17 cellular contexts compared by ENCODE assay signal in the genomic region with DNA sequence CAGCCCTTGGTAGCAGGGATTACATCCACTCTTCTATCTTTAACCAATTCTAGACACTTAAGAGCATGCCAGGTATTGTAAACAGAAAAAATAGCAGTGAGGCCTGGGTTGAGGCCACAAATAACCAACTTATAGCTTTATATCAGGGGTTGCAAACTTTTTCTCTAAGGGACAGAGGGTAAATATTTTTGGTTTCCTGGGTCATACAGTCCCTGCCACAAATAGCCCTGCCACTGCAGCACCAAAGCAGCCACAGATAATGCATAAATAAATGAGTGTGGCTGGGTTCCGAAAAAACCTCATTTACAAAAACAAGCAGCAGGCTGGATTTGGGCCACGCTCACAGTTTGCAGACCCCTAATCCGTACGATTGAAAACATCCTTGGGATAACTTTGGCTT. TPM values are rescaled to one million over a fixed set of nuclear protein-coding genes. Genes with fewer than 3 reads are reported as not detected.
DNase-seq lines count a peak whose midpoint lies in the region; ATAC-seq and TF ChIP-seq lines count a peak whose summit lies in the region.
"Had no signal": no experiment of that assay in that cellular context is flagged by ENCODE, and none has a peak within 500 bp of the region (broad histone marks: within the 10 kb centered on the region; RNA-seq: fewer than 3 reads in every experiment).

No MANE protein-coding gene starts in this region.

- H3K9me3 Mint-ChIP-seq in activated T-cell treated with anti-CD3 and anti-CD28 coated beads, Interleukin-2, amount 50 U/mL, for 72 hours, result no peaks in the 10 kb centered on the region
- H3K9me3 Mint-ChIP-seq in activated naive CD4-positive, alpha-beta T cell treated with anti-CD3 and anti-CD28 coated beads, Interleukin-2, amount 50 U/mL, for 72 hours, result no peaks in the 10 kb centered on the region
- H3K9me3 Mint-ChIP-seq in natural killer cell treated with Interleukin-12 subunit alpha and Interleukin-12 subunit beta and Interleukin-15 and Interleukin-18, amount 100 ng/mL, for 72 hours, result no peaks in the 10 kb centered on the region

- H3K4me1 Mint-ChIP-seq in activated T-cell treated with anti-CD3 and anti-CD28 coated beads, Interleukin-2, amount 50 U/mL, for 72 hours (ENCODE audit: low read depth), result peaks cover 72% of the 10 kb centered on the region
- peaks cover 37 to 49% of the 10 kb centered on the region in 2 donors for H3K4me1 Mint-ChIP-seq in natural killer cell treated with Interleukin-12 subunit alpha and Interleukin-12 subunit beta and Interleukin-15 and Interleukin-18, amount 100 ng/mL, for 72 hours (ENCODE audit: low read depth in 2 of 2)

- intact Hi-C loops in sciatic nerve (cut with DNase I), result no loop called here

- H3K27me3 Mint-ChIP-seq in activated T-cell treated with anti-CD3 and anti-CD28 coated beads, Interleukin-2, amount 50 U/mL, for 72 hours (ENCODE audit: low read depth), result no peaks in the 10 kb centered on the region
- H3K27me3 Mint-ChIP-seq in natural killer cell treated with Interleukin-12 subunit alpha and Interleukin-12 subunit beta and Interleukin-15 and Interleukin-18, amount 100 ng/mL, for 72 hours, result no peaks in the 10 kb centered on the region

- peak overlapping the region; percentile 82 to 85 for H3K4me3 Mint-ChIP-seq in activated T-cell treated with anti-CD3 and anti-CD28 coated beads, Interleukin-2, amount 50 U/mL, for 72 hours
- H3K4me3 Mint-ChIP-seq in natural killer cell treated with Interleukin-12 subunit alpha and Interleukin-12 subunit beta and Interleukin-15 and Interleukin-18, amount 100 ng/mL, for 72 hours, result peak overlapping the region; percentile 65

- no peak for ATAC-seq in activated T-cell treated with anti-CD3 and anti-CD28 coated beads, Interleukin-2, amount 50 U/mL, for 72 hours (replicated peaks in 1 of 2)
- no peak for ATAC-seq in activated naive CD4-positive, alpha-beta T cell treated with anti-CD3 and anti-CD28 coated beads, Interleukin-2, amount 50 U/mL, for 72 hours
- ATAC-seq in natural killer cell treated with Interleukin-12 subunit alpha and Interleukin-12 subunit beta and Interleukin-15 and Interleukin-18, amount 100 ng/mL, for 72 hours, result no peak
- ATAC-seq in sciatic nerve (no peak), SK-N-SH treated with all-trans-retinoic acid at 6 μM for 48 hours (no peak)

- H3K27ac Mint-ChIP-seq in activated T-cell treated with anti-CD3 and anti-CD28 coated beads, Interleukin-2, amount 50 U/mL, for 72 hours, result peak overlapping the region; percentile 93
- H3K27ac Mint-ChIP-seq in activated naive CD4-positive, alpha-beta T cell treated with anti-CD3 and anti-CD28 coated beads, Interleukin-2, amount 50 U/mL, for 72 hours, result peak overlapping the region; percentile 96 to 97
- H3K27ac Mint-ChIP-seq in natural killer cell treated with Interleukin-12 subunit alpha and Interleukin-12 subunit beta and Interleukin-15 and Interleukin-18, amount 100 ng/mL, for 72 hours, result peak overlapping the region; percentile 65 to 68

- peaks cover 19 to 69% of the 10 kb centered on the region in 2 donors for H3K36me3 Mint-ChIP-seq in activated T-cell treated with anti-CD3 and anti-CD28 coated beads, Interleukin-2, amount 50 U/mL, for 72 hours (ENCODE audit: insufficient read depth in 2 of 2)
- H3K36me3 Mint-ChIP-seq in activated naive CD4-positive, alpha-beta T cell treated with anti-CD3 and anti-CD28 coated beads, Interleukin-2, amount 50 U/mL, for 72 hours, result peaks cover 24 to 77% of the 10 kb centered on the region in 2 donors
- H3K36me3 Mint-ChIP-seq in natural killer cell treated with Interleukin-12 subunit alpha and Interleukin-12 subunit beta and Interleukin-15 and Interleukin-18, amount 100 ng/mL, for 72 hours, result peaks cover 28% of the 10 kb centered on the region

- DNase-seq in activated T-cell treated with anti-CD3 and anti-CD28 coated beads, Interleukin-2, amount 50 U/mL, for 72 hours, result no peak
- no peak for DNase-seq in activated T-cell treated with anti-CD3 and anti-CD28 coated beads, Interleukin-2, amount 50 U/mL, for 1 hour
- no peak for DNase-seq in activated naive CD4-positive, alpha-beta T cell treated with anti-CD3 and anti-CD28 coated beads, Interleukin-2, amount 50 U/mL, for 72 hours (ENCODE audit: low spot score in 2 of 2)
- no peak for DNase-seq in natural killer cell treated with Interleukin-12 subunit alpha and Interleukin-12 subunit beta and Interleukin-15 and Interleukin-18, amount 100 ng/mL, for 72 hours (ENCODE audit: low spot score)
- no peak for DNase-seq in sciatic nerve (ENCODE audit: low spot score)
- DNase-seq in mucosa of gallbladder (ENCODE audit: low spot score), result no peak
- DNase-seq: activated CD4-positive, CD25-positive, alpha-beta regulatory T cell; colonic mucosa; foreskin fibroblast; NCI-H1436 treated with DMSO at 0.1 percent for 48 hours; NCI-H82; nucleus accumbens; RPMI8226 had no signal

- peak overlapping the region; percentile 86 for H3K27ac ChIP-seq in KOPT-K1 (ENCODE audit: low read depth, low read length, poor library complexity, severe bottlenecking)
- H3K27ac ChIP-seq: ascending aorta, colonic mucosa, sigmoid colon had no signal

- H3K36me3 ChIP-seq in KOPT-K1 (ENCODE audit: insufficient read depth, low read length), result peaks cover 72% of the 10 kb centered on the region

- no peaks in the 10 kb centered on the region for H3K9me3 ChIP-seq in KOPT-K1 (ENCODE audit: insufficient read depth, low read length, poor library complexity, severe bottlenecking)
- H3K9me3 ChIP-seq: ascending aorta, colonic mucosa, sigmoid colon had no signal

TF ChIP-seq in SK-N-SH treated with all-trans-retinoic acid at 6 μM for 48 hours, 23 proteins besides CTCF, POLR2A, EP300 and RAD21:
- TF ChIP-seq PPARA (CRISPR knock-in tag; IDR thresholded peaks at IDR 0.05; ENCODE audit: borderline replicate concordance) (no peak), ESRRG (CRISPR knock-in tag; IDR thresholded peaks at IDR 0.05) (no peak), RARB (CRISPR knock-in tag; IDR thresholded peaks at IDR 0.05) (no peak), TCF4 (CRISPR knock-in tag; IDR thresholded peaks at IDR 0.05; ENCODE audit: borderline replicate concordance) (no peak), ZNF8 (CRISPR knock-in tag; IDR thresholded peaks at IDR 0.05) (no peak)
- TF ChIP-seq, protein P1, sequence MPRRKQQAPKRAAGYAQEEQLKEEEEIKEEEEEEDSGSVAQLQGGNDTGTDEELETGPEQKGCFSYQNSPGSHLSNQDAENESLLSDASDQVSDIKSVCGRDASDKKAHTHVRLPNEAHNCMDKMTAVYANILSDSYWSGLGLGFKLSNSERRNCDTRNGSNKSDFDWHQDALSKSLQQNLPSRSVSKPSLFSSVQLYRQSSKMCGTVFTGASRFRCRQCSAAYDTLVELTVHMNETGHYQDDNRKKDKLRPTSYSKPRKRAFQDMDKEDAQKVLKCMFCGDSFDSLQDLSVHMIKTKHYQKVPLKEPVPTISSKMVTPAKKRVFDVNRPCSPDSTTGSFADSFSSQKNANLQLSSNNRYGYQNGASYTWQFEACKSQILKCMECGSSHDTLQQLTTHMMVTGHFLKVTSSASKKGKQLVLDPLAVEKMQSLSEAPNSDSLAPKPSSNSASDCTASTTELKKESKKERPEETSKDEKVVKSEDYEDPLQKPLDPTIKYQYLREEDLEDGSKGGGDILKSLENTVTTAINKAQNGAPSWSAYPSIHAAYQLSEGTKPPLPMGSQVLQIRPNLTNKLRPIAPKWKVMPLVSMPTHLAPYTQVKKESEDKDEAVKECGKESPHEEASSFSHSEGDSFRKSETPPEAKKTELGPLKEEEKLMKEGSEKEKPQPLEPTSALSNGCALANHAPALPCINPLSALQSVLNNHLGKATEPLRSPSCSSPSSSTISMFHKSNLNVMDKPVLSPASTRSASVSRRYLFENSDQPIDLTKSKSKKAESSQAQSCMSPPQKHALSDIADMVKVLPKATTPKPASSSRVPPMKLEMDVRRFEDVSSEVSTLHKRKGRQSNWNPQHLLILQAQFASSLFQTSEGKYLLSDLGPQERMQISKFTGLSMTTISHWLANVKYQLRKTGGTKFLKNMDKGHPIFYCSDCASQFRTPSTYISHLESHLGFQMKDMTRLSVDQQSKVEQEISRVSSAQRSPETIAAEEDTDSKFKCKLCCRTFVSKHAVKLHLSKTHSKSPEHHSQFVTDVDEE (CRISPR knock-in tag; IDR thresholded peaks at IDR 0.05), result no peak
- TF ChIP-seq, protein P2, sequence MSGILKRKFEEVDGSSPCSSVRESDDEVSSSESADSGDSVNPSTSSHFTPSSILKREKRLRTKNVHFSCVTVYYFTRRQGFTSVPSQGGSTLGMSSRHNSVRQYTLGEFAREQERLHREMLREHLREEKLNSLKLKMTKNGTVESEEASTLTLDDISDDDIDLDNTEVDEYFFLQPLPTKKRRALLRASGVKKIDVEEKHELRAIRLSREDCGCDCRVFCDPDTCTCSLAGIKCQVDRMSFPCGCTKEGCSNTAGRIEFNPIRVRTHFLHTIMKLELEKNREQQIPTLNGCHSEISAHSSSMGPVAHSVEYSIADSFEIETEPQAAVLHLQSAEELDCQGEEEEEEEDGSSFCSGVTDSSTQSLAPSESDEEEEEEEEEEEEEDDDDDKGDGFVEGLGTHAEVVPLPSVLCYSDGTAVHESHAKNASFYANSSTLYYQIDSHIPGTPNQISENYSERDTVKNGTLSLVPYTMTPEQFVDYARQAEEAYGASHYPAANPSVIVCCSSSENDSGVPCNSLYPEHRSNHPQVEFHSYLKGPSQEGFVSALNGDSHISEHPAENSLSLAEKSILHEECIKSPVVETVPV (CRISPR knock-in tag; IDR thresholded peaks at IDR 0.05), result no peak

RNA-seq across cellular contexts. Expression of a gene that starts 46.7 kb away (rescaled TPM):
- 100 to 1,000 TPM; 346 to 380 TPM for total RNA-seq in activated T-cell treated with anti-CD3 and anti-CD28 coated beads, Interleukin-2, amount 50 U/mL, for 72 hours
- 100 to 1,000 TPM; 189 to 505 TPM for total RNA-seq in activated naive CD4-positive, alpha-beta T cell treated with anti-CD3 and anti-CD28 coated beads, Interleukin-2, amount 50 U/mL, for 72 hours
- 100 to 1,000 TPM; 171 to 344 TPM for total RNA-seq in natural killer cell treated with Interleukin-12 subunit alpha and Interleukin-12 subunit beta and Interleukin-15 and Interleukin-18, amount 100 ng/mL, for 72 hours
- total RNA-seq in sciatic nerve (284 TPM), mucosa of gallbladder (140 TPM)

RNA-seq across cellular contexts. Expression of a gene that starts 53.3 kb away (rescaled TPM):
- total RNA-seq in activated T-cell treated with anti-CD3 and anti-CD28 coated beads, Interleukin-2, amount 50 U/mL, for 72 hours, result 100 to 1,000 TPM; 243 to 264 TPM
- 100 to 1,000 TPM; 171 to 177 TPM for total RNA-seq in activated naive CD4-positive, alpha-beta T cell treated with anti-CD3 and anti-CD28 coated beads, Interleukin-2, amount 50 U/mL, for 72 hours
- 100 to 1,000 TPM; 187 to 392 TPM for total RNA-seq in natural killer cell treated with Interleukin-12 subunit alpha and Interleukin-12 subunit beta and Interleukin-15 and Interleukin-18, amount 100 ng/mL, for 72 hours
- total RNA-seq in sciatic nerve, result 55.6 TPM
- 30.8 TPM for total RNA-seq in mucosa of gallbladder
